In genomic region chrX:134603806-134604700, GRCh38 we compare ENCODE assay signal across 1 cellular context.
TF ChIP-seq lines count a peak whose summit lies in the region.

No MANE protein-coding gene starts in this region.

TF ChIP-seq in K562, 482 proteins besides CTCF, POLR2A, EP300 and RAD21 (continued from another document):
- TF ChIP-seq ATF4 (CRISPR knock-in tag; IDR thresholded peaks at IDR 0.05) = peak; percentile 84; the same call in 1 of the 2 replicates
- TF ChIP-seq ATF3 (IDR thresholded peaks at IDR 0.05) = peak; percentile 98
- no peak for TF ChIP-seq ATF3 (CRISPR knock-in tag; conservative IDR thresholded peaks at IDR 0.05)
- TF ChIP-seq VEZF1 (CRISPR knock-in tag; IDR thresholded peaks at IDR 0.05) = no peak
- TF ChIP-seq RBM15 (IDR thresholded peaks at IDR 0.05; ENCODE audit: insufficient read depth, low read length) = no peak
- TF ChIP-seq ZNF79 (CRISPR knock-in tag; IDR thresholded peaks at IDR 0.05; ENCODE audit: low read depth) = no peak
- TF ChIP-seq JUND (IDR thresholded peaks at IDR 0.05; ENCODE audit: borderline replicate concordance, low read depth, low read length) = peak; percentile 83
- peak; percentile 80; the same call in 2 of the 3 replicates for TF ChIP-seq JUND (tag; IDR thresholded peaks at IDR 0.05; ENCODE audit: borderline replicate concordance, low read depth, low read length)
- no peak for TF ChIP-seq CAMTA2 (CRISPR knock-in tag; conservative IDR thresholded peaks at IDR 0.05)
TF ChIP-seq in K562: peak in this region for 23.
